1 cellular context compared by ENCODE assay signal in the genomic region with DNA sequence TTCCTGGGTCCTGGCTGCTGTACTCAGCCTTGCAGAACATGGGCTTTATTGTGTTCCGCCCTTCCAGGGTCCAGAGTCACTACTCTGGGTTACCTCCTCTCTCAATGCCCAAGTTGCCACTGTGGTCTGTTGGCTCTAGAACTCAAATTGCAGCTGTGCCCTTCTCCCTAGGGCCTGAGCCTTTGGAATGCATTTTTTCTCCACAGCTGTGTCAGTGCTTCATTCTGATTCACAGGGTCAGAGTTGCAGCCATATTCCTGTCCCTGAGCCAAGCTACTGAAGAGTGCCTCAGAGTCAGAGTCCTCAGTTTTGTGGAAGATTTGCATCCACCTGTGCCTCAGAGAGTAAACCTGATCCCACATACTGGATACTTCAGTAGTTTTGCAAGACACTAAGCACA.
TF ChIP-seq lines count a peak whose summit lies in the region.

No MANE protein-coding gene starts in this region.

TF ChIP-seq in WTC11, 78 proteins besides CTCF, POLR2A, EP300 and RAD21 (continued from another document):
- TF ChIP-seq ERG (CRISPR knock-in tag; IDR thresholded peaks at IDR 0.05) (no peak), E2F1 (CRISPR knock-in tag; IDR thresholded peaks at IDR 0.05) (no peak), ZNF219 (CRISPR knock-in tag; IDR thresholded peaks at IDR 0.05; ENCODE audit: borderline replicate concordance) (no peak), ZBTB43 (CRISPR knock-in tag; IDR thresholded peaks at IDR 0.05) (no peak)
